10 cellular contexts compared by ENCODE assay signal in the genomic region with DNA sequence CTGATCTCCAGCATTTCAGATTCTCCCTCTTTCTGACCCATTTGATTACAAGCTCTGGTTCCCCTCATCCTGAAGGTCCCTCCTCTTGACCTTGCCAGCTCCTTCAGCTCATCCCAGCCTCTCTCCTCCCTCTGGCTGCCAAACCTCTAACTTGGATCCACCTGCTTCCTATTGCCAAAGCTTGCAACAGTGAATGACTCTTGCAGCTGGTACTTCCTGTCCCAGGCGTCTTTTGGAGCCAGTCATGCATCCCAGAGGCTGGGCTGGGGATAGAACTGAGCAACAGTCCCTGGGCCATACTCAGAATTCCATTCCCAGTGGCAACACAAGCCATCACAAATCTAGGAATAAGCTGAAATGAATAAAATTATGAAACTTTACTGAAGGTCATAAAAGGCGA. TPM values are rescaled to one million over a fixed set of nuclear protein-coding genes. Genes with fewer than 3 reads are reported as not detected.
A peak's percentile ranks its signal among the peaks of the same experiment; 100 is the strongest.
DNase-seq lines count a peak whose midpoint lies in the region; ATAC-seq, FAIRE-seq and TF ChIP-seq lines count a peak whose summit lies in the region.
"Had no signal": no experiment of that assay in that cellular context is flagged by ENCODE, and none has a peak within 500 bp of the region (broad histone marks: within the 10 kb centered on the region; RNA-seq: fewer than 3 reads in every experiment).

No MANE protein-coding gene starts in this region.

- DNase-seq in Ammon's horn (ENCODE audit: low spot score) (peak; percentile 62), HTR-8/SVneo (ENCODE audit: insufficient read length, low spot score) (peak; percentile 32), MCF 10A (ENCODE audit: unreplicated experiment) (peak; percentile 84), mucosa of gallbladder (ENCODE audit: low spot score) (no peak)
- no peak for DNase-seq in naive thymus-derived CD4-positive, alpha-beta T cell
- DNase-seq: heart right ventricle had no signal

- H3K36me3 ChIP-seq in naive thymus-derived CD4-positive, alpha-beta T cell (ENCODE audit: control insufficient read depth in 2 of 3, insufficient read depth in 3 of 3, low read length in 3 of 3), result no peaks in the 10 kb centered on the region
- H3K36me3 ChIP-seq: heart right ventricle had no signal

- CTCF ChIA-PET in MCF 10A (lab: Yijun Ruan, JAX), result interaction anchor here (0.7 to 1.3 kb wide), 5 partner anchors 29 to 92 kb away, joined by 4 to 6 read pairs (median 4); no protein-coding TSS in a partner anchor
- CTCF ChIA-PET in naive thymus-derived CD4-positive, alpha-beta T cell (lab: Charles Lee), result interaction anchor here (0.7 kb wide), 2 partner anchors 80 to 844 kb away, joined by 3 to 5 read pairs; no protein-coding TSS in a partner anchor

- H3K27me3 Mint-ChIP-seq in MCF 10A (ENCODE audit: insufficient read depth, unreplicated experiment), result no peaks in the 10 kb centered on the region
- H3K27me3 Mint-ChIP-seq in naive thymus-derived CD4-positive, alpha-beta T cell, result no peaks in the 10 kb centered on the region

- no peaks in the 10 kb centered on the region for H3K27me3 ChIP-seq in naive thymus-derived CD4-positive, alpha-beta T cell (ENCODE audit: control insufficient read depth in 2 of 2, insufficient read depth in 2 of 2, low read length in 2 of 2)
- H3K27me3 ChIP-seq: heart right ventricle had no signal

- no peak overlapping the region for H3K4me3 Mint-ChIP-seq in MCF 10A (ENCODE audit: unreplicated experiment)
- peak overlapping the region in 2 of 10 donors; percentile 7 to 25 for H3K4me3 Mint-ChIP-seq in naive thymus-derived CD4-positive, alpha-beta T cell
- H3K4me3 Mint-ChIP-seq: stimulated activated effector memory CD8-positive, alpha-beta T cell treated with anti-CD3 and anti-CD28 coated beads, Interleukin-12 subunit alpha, Interleukin-12 subunit beta, amount 100 ng/mL, for 72 hours had no signal

- H3K4me1 ChIP-seq in naive thymus-derived CD4-positive, alpha-beta T cell (ENCODE audit: control insufficient read depth in 2 of 2, insufficient read depth in 2 of 2, low read length in 2 of 2), result peaks cover 7 to 28% of the 10 kb centered on the region in 2 donors

- H3K4me3 ChIP-seq in naive thymus-derived CD4-positive, alpha-beta T cell (ENCODE audit: low read length), result no peak overlapping the region
- H3K4me3 ChIP-seq: heart right ventricle had no signal

- no peaks in the 10 kb centered on the region for H3K9me3 ChIP-seq in naive thymus-derived CD4-positive, alpha-beta T cell (ENCODE audit: control insufficient read depth in 2 of 3, low read length in 3 of 3)
- H3K9me3 ChIP-seq: heart right ventricle had no signal

- no peak overlapping the region for H3K27ac ChIP-seq in naive thymus-derived CD4-positive, alpha-beta T cell (ENCODE audit: low read depth, low read length)
- H3K27ac ChIP-seq: heart right ventricle had no signal

- intact Hi-C loops in MCF 10A (cut with micrococcal nuclease), result no loop called here
- intact Hi-C loops in naive thymus-derived CD4-positive, alpha-beta T cell (cut with micrococcal nuclease), result no loop called here

- H3K4me1 Mint-ChIP-seq in MCF 10A (ENCODE audit: insufficient read depth, unreplicated experiment), result peaks cover 13% of the 10 kb centered on the region
- H3K4me1 Mint-ChIP-seq in naive thymus-derived CD4-positive, alpha-beta T cell, result peaks cover 37 to 67% (median 53%) of the 10 kb centered on the region in 7 donors

- no peak for FAIRE-seq in HTR-8/SVneo (lab: Jason Lieb, UNC)

- no peaks in the 10 kb centered on the region for H3K9me3 Mint-ChIP-seq in MCF 10A (ENCODE audit: unreplicated experiment)
- no peaks in the 10 kb centered on the region for H3K9me3 Mint-ChIP-seq in naive thymus-derived CD4-positive, alpha-beta T cell
- H3K9me3 Mint-ChIP-seq: stimulated activated effector memory CD8-positive, alpha-beta T cell treated with anti-CD3 and anti-CD28 coated beads, Interleukin-12 subunit alpha, Interleukin-12 subunit beta, amount 100 ng/mL, for 72 hours had no signal

- BruUV-seq in MCF 10A (replicated peaks; lab: Mats Ljungman, UMichigan), result no TSS peak

- H3K27ac Mint-ChIP-seq in MCF 10A (ENCODE audit: low read depth, unreplicated experiment), result peak overlapping the region; percentile 3
- peak overlapping the region in 5 of 9 donors; percentile 32 to 82 (median 39) for H3K27ac Mint-ChIP-seq in naive thymus-derived CD4-positive, alpha-beta T cell
- H3K27ac Mint-ChIP-seq: stimulated activated effector memory CD8-positive, alpha-beta T cell treated with anti-CD3 and anti-CD28 coated beads, Interleukin-12 subunit alpha, Interleukin-12 subunit beta, amount 100 ng/mL, for 72 hours had no signal

- ATAC-seq in naive thymus-derived CD4-positive, alpha-beta T cell, result no peak
- ATAC-seq in GM18858 (IDR thresholded peaks at IDR 0.05; ENCODE audit: unreplicated experiment), result no peak
- ATAC-seq in GM18498 (IDR thresholded peaks at IDR 0.05; ENCODE audit: unreplicated experiment), result no peak
- ATAC-seq in HG02981 (IDR thresholded peaks at IDR 0.05; ENCODE audit: unreplicated experiment), result no peak
- ATAC-seq: stimulated activated effector memory CD8-positive, alpha-beta T cell treated with anti-CD3 and anti-CD28 coated beads, Interleukin-12 subunit alpha, Interleukin-12 subunit beta, amount 100 ng/mL, for 72 hours had no signal

- H3K36me3 Mint-ChIP-seq in MCF 10A (ENCODE audit: insufficient read depth, unreplicated experiment), result no peaks in the 10 kb centered on the region
- peaks cover 0 to 2% (median 0%) of the 10 kb centered on the region in 5 donors for H3K36me3 Mint-ChIP-seq in naive thymus-derived CD4-positive, alpha-beta T cell
- H3K36me3 Mint-ChIP-seq: stimulated activated effector memory CD8-positive, alpha-beta T cell treated with anti-CD3 and anti-CD28 coated beads, Interleukin-12 subunit alpha, Interleukin-12 subunit beta, amount 100 ng/mL, for 72 hours had no signal

- no peak for TF ChIP-seq CTCF in MCF 10A (IDR thresholded peaks at IDR 0.05; ENCODE audit: unreplicated experiment)

- POLR2A ChIA-PET in MCF 10A (lab: Yijun Ruan, JAX), result interaction anchor here (0.7 to 1.9 kb wide), 9 partner anchors 11 to 309 kb away, joined by 3 to 9 read pairs (median 3); no protein-coding TSS in a partner anchor
- POLR2A ChIA-PET in naive thymus-derived CD4-positive, alpha-beta T cell (lab: Charles Lee), result interaction anchor here (0.8 to 1.1 kb wide), 3 partner anchors 8 to 17 kb away, joined by 3 to 7 read pairs (median 3); no protein-coding TSS in a partner anchor

RNA-seq across cellular contexts. Expression of a gene that starts 27.7 kb away (rescaled TPM):
- total RNA-seq in MCF 10A (2022), result 0.47 and 0.59 TPM in 2 replicates
- under 1 TPM in 2 of 5 experiments, not detected in 3; 0.21 to 0.38 TPM for total RNA-seq in naive thymus-derived CD4-positive, alpha-beta T cell
- not detected for polyA plus RNA-seq in naive thymus-derived CD4-positive, alpha-beta T cell
- total RNA-seq in mucosa of gallbladder, result 1.8 TPM

Comparison
In these comparisons a context has a peak if more than half of its experiments do, and no peak if none do; other contexts are left out.
1. DNase-seq: peak in Ammon's horn (single experiment), HTR-8/SVneo (single experiment) and MCF 10A (single experiment); none in naive thymus-derived CD4-positive, alpha-beta T cell (0 of 9) and mucosa of gallbladder (single experiment).